29 cellular contexts compared by ENCODE assay signal in the genomic region with DNA sequence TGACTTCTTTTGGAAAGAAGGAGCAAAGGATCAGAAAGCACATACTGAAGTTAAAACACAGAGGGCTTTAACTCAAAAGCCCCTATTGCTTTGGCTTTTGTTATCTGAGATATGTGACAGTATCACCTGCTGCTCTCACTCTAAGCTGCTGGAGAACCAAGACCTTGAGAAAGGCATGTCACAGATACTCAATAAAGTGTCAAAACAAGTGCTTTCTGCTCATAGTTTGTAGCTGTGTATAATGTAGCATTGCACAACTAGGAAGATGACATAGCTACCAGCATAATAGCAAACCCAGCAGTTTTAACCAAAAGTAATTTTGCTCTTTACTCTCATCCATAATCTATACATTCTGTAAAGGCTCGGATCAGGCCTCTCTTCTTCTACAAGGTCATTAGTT.
"Had no signal": no experiment of that assay in that cellular context is flagged by ENCODE, and none has a peak within 500 bp of the region (broad histone marks: within the 10 kb centered on the region; RNA-seq: fewer than 3 reads in every experiment).

No MANE protein-coding gene starts in this region.

- H3K27ac ChIP-seq: colonic mucosa, coronary artery, dorsolateral prefrontal cortex, epithelial cell of prostate, esophagus muscularis mucosa, esophagus squamous epithelium, foreskin keratinocyte, gastrocnemius medialis, gastroesophageal sphincter, heart left ventricle, heart right ventricle had no signal

- H3K9me3 ChIP-seq: colonic mucosa, esophagus squamous epithelium, gastrocnemius medialis had no signal

- H3K27me3 ChIP-seq: colonic mucosa, esophagus muscularis mucosa, esophagus squamous epithelium, foreskin keratinocyte, gastrocnemius medialis, gastroesophageal sphincter, heart left ventricle, heart right ventricle had no signal

- H3K4me3 ChIP-seq: colonic mucosa, coronary artery, dorsolateral prefrontal cortex, esophagus muscularis mucosa, esophagus squamous epithelium, gastrocnemius medialis, gastroesophageal sphincter, heart left ventricle, heart right ventricle had no signal

- FAIRE-seq: colon, endometrium, endothelial cell of umbilical vein, frontal cortex had no signal

- H3K4me1 ChIP-seq: colonic mucosa, esophagus muscularis mucosa, esophagus squamous epithelium, foreskin keratinocyte, gastrocnemius medialis, gastroesophageal sphincter, heart left ventricle, heart right ventricle had no signal

- H3K36me3 ChIP-seq: colonic mucosa, esophagus muscularis mucosa, esophagus squamous epithelium, gastrocnemius medialis, gastroesophageal sphincter, heart left ventricle, heart right ventricle had no signal

- ATAC-seq: effector memory CD8-positive, alpha-beta T cell; esophagus mucosa; foreskin keratinocyte; gastrocnemius medialis; gastroesophageal sphincter; heart left ventricle; heart right ventricle had no signal

- H3K4me3 Mint-ChIP-seq: dendritic cell treated with granulocyte-macrophage colony-stimulating factor and Interleukin-4, amounts not matched to agents 40 ng/mL and 50 ng/mL, for 4 days; effector memory CD8-positive, alpha-beta T cell; endodermal cell had no signal

- DNase-seq: colonic mucosa; cortex of kidney; dermis blood vessel endothelial cell; dorsolateral prefrontal cortex; effector CD4-positive, alpha-beta T cell; effector CD8-positive, alpha-beta T cell; effector memory CD4-positive, alpha-beta T cell; effector memory CD8-positive, alpha-beta T cell; endodermal cell; erythroblast; esophagus squamous epithelium; foreskin fibroblast; foreskin keratinocyte; foreskin melanocyte; gastrocnemius medialis; glutamatergic neuron; head of caudate nucleus; heart left ventricle; heart right ventricle had no signal

- H3K27me3 Mint-ChIP-seq: dendritic cell treated with granulocyte-macrophage colony-stimulating factor and Interleukin-4, amounts not matched to agents 40 ng/mL and 50 ng/mL, for 4 days; effector memory CD8-positive, alpha-beta T cell had no signal

- H3K27ac Mint-ChIP-seq: dendritic cell treated with granulocyte-macrophage colony-stimulating factor and Interleukin-4, amounts not matched to agents 40 ng/mL and 50 ng/mL, for 4 days; effector memory CD8-positive, alpha-beta T cell; endodermal cell had no signal
